Comparison of ENCODE assay signal across 1 cellular context in the genomic region with DNA sequence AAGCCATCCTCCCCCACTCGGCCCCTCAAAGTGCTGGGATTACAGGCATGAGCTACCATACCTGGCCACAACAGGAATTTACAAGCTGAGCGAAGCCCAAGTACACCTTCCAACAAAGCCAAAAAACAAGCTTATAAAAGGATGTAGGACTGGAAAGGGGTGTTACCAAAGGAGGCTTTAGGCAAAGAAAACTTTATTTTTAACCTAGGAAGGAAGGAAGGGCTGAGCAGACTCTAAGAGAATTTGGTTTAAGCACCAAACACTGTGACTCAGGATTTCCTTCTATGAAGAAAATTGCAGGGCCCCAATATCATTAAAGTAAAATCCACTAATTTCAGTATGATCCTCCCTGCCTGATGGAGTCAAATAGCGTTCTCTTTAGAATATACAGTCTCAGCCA.
A peak's percentile ranks its signal among the peaks of the same experiment; 100 is the strongest.
TF ChIP-seq lines count a peak whose summit lies in the region.

No MANE protein-coding gene starts in this region.

TF ChIP-seq in endothelial cell of umbilical vein, 7 proteins besides CTCF, POLR2A, EP300 and RAD21:
- TF ChIP-seq GATA2 (IDR thresholded peaks at IDR 0.05; ENCODE audit: insufficient read depth, insufficient read length, low read depth, low read length), result no peak
- TF ChIP-seq JUN (IDR thresholded peaks at IDR 0.05; ENCODE audit: borderline replicate concordance, insufficient read depth, insufficient read length, low read depth), result peak; percentile 63
- TF ChIP-seq, protein P1, sequence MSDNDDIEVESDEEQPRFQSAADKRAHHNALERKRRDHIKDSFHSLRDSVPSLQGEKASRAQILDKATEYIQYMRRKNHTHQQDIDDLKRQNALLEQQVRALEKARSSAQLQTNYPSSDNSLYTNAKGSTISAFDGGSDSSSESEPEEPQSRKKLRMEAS (IDR thresholded peaks at IDR 0.05; ENCODE audit: insufficient read depth, insufficient read length), result no peak
- TF ChIP-seq FOS (IDR thresholded peaks at IDR 0.05; ENCODE audit: borderline replicate concordance, insufficient read depth, low read length), result peak; percentile 61
- no peak for TF ChIP-seq MYC (IDR thresholded peaks at IDR 0.05; ENCODE audit: low read depth, low read length)
- TF ChIP-seq EZH2 (IDR thresholded peaks at IDR 0.05; ENCODE audit: borderline replicate concordance, low read depth, low read length, severe bottlenecking), result no peak
